Comparison of ENCODE assay signal across 8 cellular contexts in the genomic region with DNA sequence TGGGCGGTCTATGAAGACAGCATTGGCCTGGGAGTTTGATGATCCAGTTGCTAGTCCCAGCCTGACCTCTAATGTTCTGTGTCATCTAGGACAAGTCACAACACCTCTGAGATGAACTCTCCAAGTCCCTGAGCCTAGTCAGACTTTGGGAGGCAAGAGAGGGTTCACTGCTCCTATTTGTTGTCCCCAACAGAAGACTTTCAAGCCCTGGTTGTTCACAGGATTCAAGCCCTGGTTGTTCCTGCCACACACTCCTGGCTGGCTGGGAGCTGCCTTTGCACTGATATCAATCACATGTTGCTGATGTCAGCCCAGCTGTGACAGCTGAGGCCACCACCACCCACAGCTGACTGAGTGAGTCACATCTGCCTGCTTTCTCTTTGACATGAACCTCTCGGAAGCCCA.
DNase-seq lines count a peak whose midpoint lies in the region; ATAC-seq, FAIRE-seq and TF ChIP-seq lines count a peak whose summit lies in the region.

No MANE protein-coding gene starts in this region.

- intact Hi-C loops in heart right ventricle (cut with DNase I) = no loop called here

- H2AFZ ChIP-seq in MM.1S (ENCODE audit: low read length) = no peak overlapping the region; the same call in 1 of the 2 replicates

- DNase-seq in DMS79 treated with DMSO at 0.1 percent for 48 hours (lab: John Stamatoyannopoulos, UW) (peak; percentile 57), MM.1S (peak; percentile 89), activated T-cell treated with anti-CD3 and anti-CD28 coated beads for 4 hours (peak; percentile 34), heart right ventricle (peak; percentile 15 to 44), small intestine (peak; percentile 91), HPDE6-E6E7 (ENCODE audit: extremely low spot score) (no peak), cortex of kidney (lab: John Stamatoyannopoulos, UW) (no peak)

- H3K9ac ChIP-seq in MM.1S (ENCODE audit: low read length) = no peak overlapping the region

- WGBS in heart right ventricle, 2 donors = 63 to 72% methylated on average over 2 of the region's 2 CpGs
- 52 to 65% (median 55%) methylated on average over 2 of the region's 2 CpGs for WGBS in small intestine, 3 donors

- peaks cover 14% of the 10 kb centered on the region for H3F3A ChIP-seq in MM.1S (ENCODE audit: insufficient read depth, low read length)

- H3K27me3 ChIP-seq in MM.1S (replicated peaks; ENCODE audit: insufficient read depth, low read length) (no peaks in the 10 kb centered on the region), heart right ventricle (no peaks in the 10 kb centered on the region), small intestine (ENCODE audit: control insufficient read depth in 2 of 2, insufficient read depth in 2 of 2, low read length in 2 of 2) (no peaks in the 10 kb centered on the region)

- peak overlapping the region; percentile 53 for H3K4me2 ChIP-seq in MM.1S (ENCODE audit: low read depth, low read length)

- no peaks in the 10 kb centered on the region for H3K79me2 ChIP-seq in MM.1S (ENCODE audit: low read length)

- no peaks in the 10 kb centered on the region for H3K9me2 ChIP-seq in MM.1S (replicated peaks; ENCODE audit: insufficient read depth, low read length)

- H3K27ac ChIP-seq in MM.1S (ENCODE audit: low read length) (peak overlapping the region; percentile 47; the same call in 1 of the 2 replicates), heart right ventricle (peak overlapping the region in 1 of 10 donors; percentile 16), small intestine (ENCODE audit: low read depth in 1 of 2, low read length in 1 of 2) (peak overlapping the region; percentile 38 to 83)

- no peaks in the 10 kb centered on the region for H4K20me1 ChIP-seq in MM.1S (ENCODE audit: insufficient read depth, low read length)

- TF ChIP-seq CTCF in MM.1S (IDR thresholded peaks at IDR 0.05; ENCODE audit: low read length) (peak; percentile 24; the same call in 1 of the 2 replicates), heart right ventricle (IDR thresholded peaks at IDR 0.05) (no peak)

- peak; percentile 97 for ATAC-seq in GM21576 (IDR thresholded peaks at IDR 0.05; ENCODE audit: unreplicated experiment)
- peak; percentile 43 to 94 (median 87) for ATAC-seq in heart right ventricle

- H3K4me3 ChIP-seq in MM.1S (ENCODE audit: low read length) = no peak overlapping the region
- H3K4me3 ChIP-seq in heart right ventricle = no peak overlapping the region
- H3K4me3 ChIP-seq in small intestine (ENCODE audit: low read depth in 1 of 2, low read length in 2 of 2) = no peak overlapping the region

- H3K4me1 ChIP-seq in MM.1S (ENCODE audit: low read length) = peaks cover 23% of the 10 kb centered on the region
- peaks cover 0 to 22% (median 15%) of the 10 kb centered on the region in 9 donors for H3K4me1 ChIP-seq in heart right ventricle
- H3K4me1 ChIP-seq in small intestine (ENCODE audit: control insufficient read depth in 2 of 2, insufficient read depth in 1 of 2, low read depth in 1 of 2, low read length in 1 of 2) = peaks cover 0 to 4% of the 10 kb centered on the region in 2 donors

- H3K9me3 ChIP-seq in MM.1S (replicated peaks; ENCODE audit: insufficient read depth, low read length) = no peaks in the 10 kb centered on the region
- peaks cover 0 to 16% (median 0%) of the 10 kb centered on the region in 11 donors for H3K9me3 ChIP-seq in heart right ventricle
- no peaks in the 10 kb centered on the region for H3K9me3 ChIP-seq in small intestine (ENCODE audit: control insufficient read depth, low read depth)

- no peak for FAIRE-seq in small intestine (lab: Jason Lieb, UNC)

- H3K36me3 ChIP-seq in MM.1S (replicated peaks; ENCODE audit: insufficient read depth, low read length) = no peaks in the 10 kb centered on the region
- H3K36me3 ChIP-seq in heart right ventricle = no peaks in the 10 kb centered on the region
- no peaks in the 10 kb centered on the region for H3K36me3 ChIP-seq in small intestine (ENCODE audit: control insufficient read depth in 2 of 2, insufficient read depth in 2 of 2, low read length in 2 of 2)

Comparison
In these comparisons a context has a peak if more than half of its experiments do, and no peak if none do; other contexts are left out.
1. DNase-seq: peak in DMS79 treated with DMSO at 0.1 percent for 48 hours (single experiment), MM.1S (single experiment), activated T-cell treated with anti-CD3 and anti-CD28 coated beads for 4 hours (single experiment), heart right ventricle (2 of 2) and small intestine (single experiment); none in HPDE6-E6E7 (single experiment) and cortex of kidney (single experiment).